In the genomic region with DNA sequence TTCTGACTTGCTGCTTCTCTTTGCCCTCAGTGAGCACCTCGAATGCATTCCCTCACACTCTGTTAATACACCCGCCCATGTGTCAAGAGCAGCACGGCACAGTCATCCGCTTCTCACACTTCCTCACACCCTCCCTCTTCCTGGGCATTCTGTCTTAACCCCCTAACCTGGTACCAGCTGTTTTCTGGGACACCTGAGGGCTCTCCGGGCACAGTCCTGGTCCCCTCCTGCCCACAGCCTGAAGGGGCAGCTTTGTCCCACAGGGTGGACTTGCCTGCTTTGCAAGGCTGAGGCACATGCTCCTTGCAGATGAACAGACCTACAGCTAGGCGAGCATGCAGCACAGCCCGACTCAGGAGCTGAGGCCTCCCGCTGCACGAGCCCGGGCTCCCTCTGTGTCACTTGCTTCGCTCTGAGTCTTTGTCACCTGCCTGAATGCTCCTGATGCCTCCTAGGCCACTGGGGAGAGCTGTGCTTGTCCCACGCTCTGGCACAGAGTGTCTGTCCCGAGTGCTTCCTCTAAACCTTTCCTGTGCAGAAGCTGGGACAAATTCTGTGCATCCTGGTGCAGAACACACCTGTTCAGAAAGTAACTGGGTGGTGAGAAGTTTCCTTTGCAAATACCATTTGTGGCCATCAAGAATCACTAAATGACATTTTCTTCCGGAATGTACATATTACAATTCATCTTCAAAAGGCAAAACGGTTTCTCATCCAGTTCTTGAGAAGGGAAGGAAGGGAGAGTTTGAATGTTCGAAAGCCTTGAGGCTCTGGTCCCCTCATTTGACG, we compare ENCODE assay signal across 1 cellular context.
TF ChIP-seq lines count a peak whose summit lies in the region.

No MANE protein-coding gene starts in this region.

TF ChIP-seq in HepG2, 621 proteins besides CTCF, POLR2A, EP300 and RAD21 (continued from another document):
- TF ChIP-seq, protein P1, sequence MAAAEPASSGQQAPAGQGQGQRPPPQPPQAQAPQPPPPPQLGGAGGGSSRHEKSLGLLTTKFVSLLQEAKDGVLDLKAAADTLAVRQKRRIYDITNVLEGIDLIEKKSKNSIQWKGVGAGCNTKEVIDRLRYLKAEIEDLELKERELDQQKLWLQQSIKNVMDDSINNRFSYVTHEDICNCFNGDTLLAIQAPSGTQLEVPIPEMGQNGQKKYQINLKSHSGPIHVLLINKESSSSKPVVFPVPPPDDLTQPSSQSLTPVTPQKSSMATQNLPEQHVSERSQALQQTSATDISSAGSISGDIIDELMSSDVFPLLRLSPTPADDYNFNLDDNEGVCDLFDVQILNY (CRISPR knock-in tag; conservative IDR thresholded peaks at IDR 0.05), result no peak
- no peak for TF ChIP-seq U2AF1 (optimal IDR thresholded peaks at IDR 0.05; ENCODE audit: low read depth, low read length)
- no peak for TF ChIP-seq ATAD3A (CRISPR knock-in tag; IDR thresholded peaks at IDR 0.05)
- no peak for TF ChIP-seq ZNF562 (CRISPR knock-in tag; IDR thresholded peaks at IDR 0.05; ENCODE audit: borderline replicate concordance)
- TF ChIP-seq ZSCAN9 (CRISPR knock-in tag; IDR thresholded peaks at IDR 0.05; ENCODE audit: borderline replicate concordance), result no peak
- TF ChIP-seq, protein P2, sequence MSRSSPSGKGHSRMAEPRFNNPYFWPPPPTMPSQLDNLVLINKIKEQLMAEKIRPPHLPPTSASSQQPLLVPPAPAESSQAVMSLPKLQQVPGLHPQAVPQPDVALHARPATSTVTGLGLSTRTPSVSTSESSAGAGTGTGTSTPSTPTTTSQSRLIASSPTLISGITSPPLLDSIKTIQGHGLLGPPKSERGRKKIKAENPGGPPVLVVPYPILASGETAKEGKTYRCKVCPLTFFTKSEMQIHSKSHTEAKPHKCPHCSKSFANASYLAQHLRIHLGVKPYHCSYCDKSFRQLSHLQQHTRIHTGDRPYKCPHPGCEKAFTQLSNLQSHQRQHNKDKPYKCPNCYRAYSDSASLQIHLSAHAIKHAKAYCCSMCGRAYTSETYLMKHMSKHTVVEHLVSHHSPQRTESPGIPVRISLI (CRISPR knock-in tag; IDR thresholded peaks at IDR 0.05; ENCODE audit: borderline replicate concordance), result no peak
- no peak for TF ChIP-seq ZNF10 (CRISPR knock-in tag; IDR thresholded peaks at IDR 0.05; ENCODE audit: borderline replicate concordance, low read depth)
